Comparison of ENCODE assay signal across 14 cellular contexts in genomic region chr14:93965968-93966474, GRCh38. TPM values are rescaled to one million over a fixed set of nuclear protein-coding genes. Genes with fewer than 3 reads are reported as not detected.
A peak's percentile ranks its signal among the peaks of the same experiment; 100 is the strongest.
DNase-seq lines count a peak whose midpoint lies in the region; ATAC-seq and TF ChIP-seq lines count a peak whose summit lies in the region.
"Had no signal": no experiment of that assay in that cellular context is flagged by ENCODE, and none has a peak within 500 bp of the region (broad histone marks: within the 10 kb centered on the region; RNA-seq: fewer than 3 reads in every experiment).

No MANE protein-coding gene starts in this region.

- CTCF ChIA-PET in activated CD4-positive, alpha-beta memory T cell treated with anti-CD3 and anti-CD28 coated beads for 36 hours (lab: Charles Lee), result interaction anchor here (1.3 to 19.1 kb wide), 2 partner anchors 26 to 35 kb away, joined by 4 to 318 read pairs; no protein-coding TSS in a partner anchor

- in situ Hi-C loops in transverse colon (cut with MboI; ENCODE audit: low pct_ligation_motif_present in 1 of 4, low pct_unique_long_range_greater_than_20kb in 1 of 4, low sequenced_read_pairs in 3 of 4), result no loop called here

- WGBS in heart left ventricle, 4 donors, result 89 to 97% (median 91%) methylated on average over 3 of the region's 3 CpGs
- 86 to 94% methylated on average over 3 of the region's 3 CpGs for WGBS in lung, 2 donors
- 77% methylated on average over 3 of the region's 3 CpGs; no CpG with 5 or more reads in 1 of the 2 donors for WGBS in transverse colon (ENCODE audit: low coverage in 1 of 2), 2 donors

- intact Hi-C loops in heart left ventricle (cut with DNase I) (no loop called here), Right ventricle myocardium superior (cut with DNase I) (no loop called here), transverse colon (cut with DNase I; ENCODE audit: low total_unique reads) (loop anchor here (5.0 kb wide), 1 partner anchor 1314 kb away; no protein-coding TSS in a partner anchor)
- intact Hi-C loops in activated CD4-positive, alpha-beta memory T cell treated with anti-CD3 and anti-CD28 coated beads for 36 hours (cut with micrococcal nuclease), result no loop called here

- H3K27ac ChIP-seq in heart left ventricle (peak overlapping the region in 9 of 12 donors; percentile 20 to 71 (median 42)), lung (ENCODE audit: low read depth in 1 of 2, low read length in 1 of 2) (peak overlapping the region; percentile 32 to 67), transverse colon (peak overlapping the region; percentile 51 to 91 (median 62))

- no peaks in the 10 kb centered on the region for H3K27me3 Mint-ChIP-seq in activated CD4-positive, alpha-beta memory T cell treated with anti-CD3 and anti-CD28 coated beads for 36 hours
- H3K27me3 Mint-ChIP-seq: effector memory CD8-positive, alpha-beta T cell had no signal

- no peak for TF ChIP-seq POLR2A in heart left ventricle (IDR thresholded peaks at IDR 0.05)
- TF ChIP-seq POLR2A in transverse colon (IDR thresholded peaks at IDR 0.05), result no peak

- H3K4me3 ChIP-seq in heart left ventricle (no peak overlapping the region), lung (no peak overlapping the region), transverse colon (no peak overlapping the region)

- peaks cover 20% of the 10 kb centered on the region for H3K36me3 Mint-ChIP-seq in activated CD4-positive, alpha-beta memory T cell treated with anti-CD3 and anti-CD28 coated beads for 36 hours

- DNase-seq in heart left ventricle (no peak), Right ventricle myocardium superior (no peak), lung (ENCODE audit: low spot score) (no peak), transverse colon (no peak)
- no peak for DNase-seq in activated CD4-positive, alpha-beta memory T cell treated with anti-CD3 and anti-CD28 coated beads for 36 hours
- DNase-seq: AML-193; effector memory CD8-positive, alpha-beta T cell; NCI-H446 treated with DMSO at 0.1 percent for 48 hours; RPMI8226; stimulated activated CD4-positive, alpha-beta T cell treated with anti-CD3 and anti-CD28 coated beads, Interleukin-15, amount 100 ng/mL, for 24 hours had no signal

- POLR2A ChIA-PET in activated CD4-positive, alpha-beta memory T cell treated with anti-CD3 and anti-CD28 coated beads for 36 hours (lab: Charles Lee), result interaction anchor here (1.3 to 15.8 kb wide), 2 partner anchors 9 to 10 kb away, joined by 3 to 447 read pairs; partner anchors contain the start of gene ASB2

- peak overlapping the region; percentile 100 for H3K27ac Mint-ChIP-seq in activated CD4-positive, alpha-beta memory T cell treated with anti-CD3 and anti-CD28 coated beads for 36 hours

- ATAC-seq in heart left ventricle (no peak), Right ventricle myocardium superior (ENCODE audit: poor library complexity) (no peak), lung (ENCODE audit: insufficient read depth, low FRiP score) (no peak), GM18870 (IDR thresholded peaks at IDR 0.05; ENCODE audit: unreplicated experiment) (no peak), HG02884 (IDR thresholded peaks at IDR 0.05; ENCODE audit: unreplicated experiment) (no peak), GM21360 (IDR thresholded peaks at IDR 0.05; ENCODE audit: unreplicated experiment) (no peak)
- ATAC-seq: effector memory CD8-positive, alpha-beta T cell; left lobe of liver had no signal

- H3K4me1 ChIP-seq in heart left ventricle (peaks cover 0 to 90% (median 53%) of the 10 kb centered on the region in 12 donors), lung (ENCODE audit: control insufficient read depth in 2 of 2, insufficient read depth in 2 of 2, low read length in 2 of 2) (peaks cover 5 to 15% of the 10 kb centered on the region in 2 donors), transverse colon (peaks cover 7 to 47% (median 25%) of the 10 kb centered on the region in 4 donors)

- no peaks in the 10 kb centered on the region for H3K9me3 Mint-ChIP-seq in activated CD4-positive, alpha-beta memory T cell treated with anti-CD3 and anti-CD28 coated beads for 36 hours

- H3K4me1 Mint-ChIP-seq in activated CD4-positive, alpha-beta memory T cell treated with anti-CD3 and anti-CD28 coated beads for 36 hours (ENCODE audit: low read depth), result peaks cover 77% of the 10 kb centered on the region

- TF ChIP-seq CTCF in heart left ventricle (IDR thresholded peaks at IDR 0.05) (no peak), lung (IDR thresholded peaks at IDR 0.05; ENCODE audit: control extremely low read depth, extremely low read depth) (no peak), transverse colon (IDR thresholded peaks at IDR 0.05) (no peak)

- H3K27me3 ChIP-seq in heart left ventricle (no peaks in the 10 kb centered on the region), lung (ENCODE audit: control insufficient read depth, insufficient read depth) (no peaks in the 10 kb centered on the region), transverse colon (no peaks in the 10 kb centered on the region)

- no peak for TF ChIP-seq EP300 in transverse colon (IDR thresholded peaks at IDR 0.05; ENCODE audit: low read depth)

- H3K9me3 ChIP-seq in heart left ventricle, result no peaks in the 10 kb centered on the region
- no peaks in the 10 kb centered on the region for H3K9me3 ChIP-seq in lung (ENCODE audit: control insufficient read depth in 2 of 2, insufficient read depth in 1 of 2, low read length in 1 of 2)
- no peaks in the 10 kb centered on the region for H3K9me3 ChIP-seq in transverse colon

- H3K36me3 ChIP-seq in heart left ventricle, result peaks cover 0 to 24% (median 6%) of the 10 kb centered on the region in 9 donors
- H3K36me3 ChIP-seq in lung (ENCODE audit: control insufficient read depth in 2 of 2, insufficient read depth in 2 of 2, low read length in 2 of 2), result no peaks in the 10 kb centered on the region
- H3K36me3 ChIP-seq in transverse colon, result no peaks in the 10 kb centered on the region

- H3K4me3 Mint-ChIP-seq in activated CD4-positive, alpha-beta memory T cell treated with anti-CD3 and anti-CD28 coated beads for 36 hours, result no peak overlapping the region

RNA-seq across cellular contexts. Expression of gene ASB2, which starts 10.3 kb away (rescaled TPM):
- total RNA-seq in heart left ventricle (100 to 1,000 TPM in 8 of 9 donors, 10 to 100 TPM in 1; 95.8 to 411 (median 166) TPM), Right ventricle myocardium superior (297 TPM), lung (1 to 10 TPM; 2.3 to 3.7 TPM), transverse colon (10 to 100 TPM; 22.1 to 35.8 (median 27.9) TPM)
- polyA plus RNA-seq in heart left ventricle (100 to 1,000 TPM in 1 of 2 donors, 10 to 100 TPM in 1; 22.4 to 289 TPM), lung (1 to 10 TPM; 1.8 to 2.9 TPM)
- total RNA-seq in activated CD4-positive, alpha-beta memory T cell treated with anti-CD3 and anti-CD28 coated beads for 36 hours, result 10 to 100 TPM; 40.6 to 44.6 TPM

RNA-seq across cellular contexts. Expression of gene CCDC197, which starts 31.1 kb away (rescaled TPM):
- total RNA-seq in heart left ventricle (1 to 10 TPM in 3 of 9 donors, under 1 TPM in 3, not detected in 3; 0.26 to 1.4 (median 0.95) TPM), Right ventricle myocardium superior (1.3 TPM), lung (not detected), transverse colon (not detected)
- polyA plus RNA-seq in heart left ventricle (under 1 TPM in 1 of 2 donors, not detected in 1; 0.23 TPM), lung (not detected)
- under 1 TPM; 0.44 to 0.69 TPM for total RNA-seq in activated CD4-positive, alpha-beta memory T cell treated with anti-CD3 and anti-CD28 coated beads for 36 hours
- total RNA-seq: left lobe of liver had no signal

RNA-seq across cellular contexts. Expression of gene FAM181A, which starts 38.9 kb away (rescaled TPM):
- total RNA-seq in heart left ventricle, result not detected
- polyA plus RNA-seq in heart left ventricle, result not detected
- total RNA-seq in Right ventricle myocardium superior, result not detected
- total RNA-seq in activated CD4-positive, alpha-beta memory T cell treated with anti-CD3 and anti-CD28 coated beads for 36 hours, result not detected
- 1 to 10 TPM; 3.2 to 4.0 TPM for total RNA-seq in lung
- 1 to 10 TPM; 1.9 to 3.4 TPM for polyA plus RNA-seq in lung
- total RNA-seq in transverse colon, result not detected
- total RNA-seq: left lobe of liver had no signal

Comparison
In these comparisons a context has a peak if more than half of its experiments do, and no peak if none do; other contexts are left out.
1. RNA of gene ASB2, which starts 10.3 kb away (total RNA-seq): 297 TPM in Right ventricle myocardium superior (single experiment), 95.8 to 411 TPM in heart left ventricle, 40.6 to 44.6 TPM in activated CD4-positive, alpha-beta memory T cell treated with anti-CD3 and anti-CD28 coated beads for 36 hours and 22.1 to 35.8 TPM in transverse colon; 2.3 to 3.7 TPM in lung; every median in the first group is over 4 times any median in the second.
2. Peak in every context shown above with its lines, with median percentiles within 50 percentile points of each other: H3K27ac ChIP-seq.